23 cellular contexts compared by ENCODE assay signal in genomic region chr1:121566346-121566745, GRCh38.
"Had no signal": no experiment of that assay in that cellular context is flagged by ENCODE, and none has a peak within 500 bp of the region (broad histone marks: within the 10 kb centered on the region; RNA-seq: fewer than 3 reads in every experiment).

No MANE protein-coding gene starts in this region.

- H3K27ac ChIP-seq: left ventricle myocardium inferior, neural progenitor cell, neutrophil, parathyroid adenoma, psoas muscle, right lobe of liver, transverse colon, upper lobe of left lung had no signal

- H3K4me1 ChIP-seq: left ventricle myocardium inferior, neural progenitor cell, parathyroid adenoma, psoas muscle, right lobe of liver, transverse colon, upper lobe of left lung had no signal

- DNase-seq: islet precursor cell; left ventricle myocardium inferior; mesendoderm; naive B cell; natural killer cell; nephron progenitor cell; occipital lobe; right lobe of liver; stimulated activated CD4-positive, alpha-beta T cell treated with anti-CD3 and anti-CD28 coated beads, Interleukin-1b, Interleukin-23, amount 100 ng/mL, for 48 hours; stimulated activated CD4-positive, alpha-beta T cell treated with anti-CD3 and anti-CD28 coated beads, Interleukin-2, amount 100 ng/mL, for 48 hours; stimulated activated CD4-positive, alpha-beta T cell treated with anti-CD3 and anti-CD28 coated beads, Interleukin-4, amount 100 ng/mL, for 4 hours; stimulated activated CD8-positive, alpha-beta memory T cell treated with anti-CD3 and anti-CD28 coated beads, Interleukin-4, amount 100 ng/mL, for 48 hours; stimulated activated naive CD4-positive, alpha-beta T cell treated with Interleukin-2 at 50 U/mL for 16 hours; stimulated activated naive CD8-positive, alpha-beta T cell treated with anti-CD3 and anti-CD28 coated beads, Interleukin-15, amount 100 ng/mL, for 72 hours; substantia nigra; transverse colon; upper lobe of left lung had no signal

- H3K4me3 ChIP-seq: left ventricle myocardium inferior, lung, neural progenitor cell, psoas muscle, right lobe of liver, smooth muscle cell, transverse colon, upper lobe of left lung had no signal

- H3K27me3 ChIP-seq: neural progenitor cell, right lobe of liver, transverse colon, upper lobe of left lung had no signal

- H3K9me3 ChIP-seq: left ventricle myocardium inferior, neutrophil, psoas muscle, right lobe of liver, transverse colon, upper lobe of left lung had no signal

- H3K36me3 ChIP-seq: left ventricle myocardium inferior, neural progenitor cell, neutrophil, right lobe of liver, transverse colon, upper lobe of left lung had no signal
